8 cellular contexts compared by ENCODE assay signal in genomic region chrX:41922125-41922521, GRCh38. TPM values are rescaled to one million over a fixed set of nuclear protein-coding genes. Genes with fewer than 3 reads are reported as not detected.
DNase-seq lines count a peak whose midpoint lies in the region; ATAC-seq, FAIRE-seq and TF ChIP-seq lines count a peak whose summit lies in the region.

No MANE protein-coding gene starts in this region.

- peak overlapping the region; percentile 95 to 98 for H3K27ac Mint-ChIP-seq in stimulated activated naive CD8-positive, alpha-beta T cell treated with anti-CD3 and anti-CD28 coated beads, Interleukin-15, amount 100 ng/mL, for 72 hours

- TF ChIP-seq POLR2A in GM12878 (IDR thresholded peaks at IDR 0.05; ENCODE audit: low read depth, low read length) (no peak), lower leg skin (IDR thresholded peaks at IDR 0.05) (no peak)

- H3K9me3 ChIP-seq in left ventricle myocardium inferior (replicated peaks) (no peaks in the 10 kb centered on the region), PC-3 (ENCODE audit: low read length) (no peaks in the 10 kb centered on the region), GM12878 (replicated peaks; ENCODE audit: control insufficient read depth, insufficient read depth, low read length) (no peaks in the 10 kb centered on the region)

- DNase-seq in left ventricle myocardium inferior, result no peak
- DNase-seq in cardiac septum (ENCODE audit: low spot score), result no peak
- peak; percentile 32 for DNase-seq in PC-3
- DNase-seq in GM12878 (ENCODE audit: low read depth, low spot score), result no peak
- no peak for DNase-seq in lower leg skin (ENCODE audit: low spot score in 2 of 2)
- peak; percentile 50 to 72 for DNase-seq in stimulated activated naive CD8-positive, alpha-beta T cell treated with anti-CD3 and anti-CD28 coated beads, Interleukin-15, amount 100 ng/mL, for 72 hours
- DNase-seq in NCI-H2196 treated with DMSO at 0.1 percent for 48 hours (lab: John Stamatoyannopoulos, UW; ENCODE audit: unreplicated experiment), result no peak
- DNase-seq in HuH-7 (ENCODE audit: low spot score), result no peak

- ATAC-seq in PC-3 (no peak), GM12878 (peak; percentile 43)
- peak; percentile 69 for ATAC-seq in stimulated activated naive CD8-positive, alpha-beta T cell treated with anti-CD3 and anti-CD28 coated beads, Interleukin-15, amount 100 ng/mL, for 72 hours

- no peaks in the 10 kb centered on the region for H3K9me2 ChIP-seq in PC-3 (replicated peaks; ENCODE audit: low read length)

- H3K4me3 ChIP-seq in left ventricle myocardium inferior (peak overlapping the region; percentile 76), PC-3 (ENCODE audit: low read length) (peak overlapping the region; percentile 98), GM12878 (peak overlapping the region; percentile 71), lower leg skin (ENCODE audit: low read depth, poor library complexity, severe bottlenecking) (peak overlapping the region; percentile 45)

- H3K4me2 ChIP-seq in PC-3 (ENCODE audit: low read length) (peak overlapping the region; percentile 94), GM12878 (ENCODE audit: control insufficient read depth, insufficient read depth) (peak overlapping the region; percentile 63)

- SMC1A ChIA-PET in GM12878 (lab: Charles Lee; ENCODE audit: uncharacterized antibody, unreplicated experiment), result interaction anchor here (0.7 to 3.9 kb wide), 3 partner anchors 39 to 65 kb away, joined by 3 to 15 read pairs (median 4); no protein-coding TSS in a partner anchor

- H3K27me3 ChIP-seq in left ventricle myocardium inferior (ENCODE audit: low read depth) (no peaks in the 10 kb centered on the region), PC-3 (ENCODE audit: low read length) (no peaks in the 10 kb centered on the region), GM12878 (replicated peaks in 1 of 2; ENCODE audit: control insufficient read depth in 2 of 2, insufficient read depth in 2 of 2, low read length in 1 of 2) (no peaks in the 10 kb centered on the region; a peak in 1 of 4 replicates)

- intact Hi-C loops in left ventricle myocardium inferior (cut with micrococcal nuclease) (no loop called here), cardiac septum (cut with DNase I) (no loop called here), PC-3 (cut with micrococcal nuclease) (loop anchor here (5.0 kb wide), 1 partner anchor 160 kb away; no protein-coding TSS in a partner anchor), GM12878 (cut with micrococcal nuclease; ENCODE audit: unreplicated experiment) (loop anchor here (5.0 kb wide), 2 partner anchors 170 to 185 kb away; no protein-coding TSS in a partner anchor), lower leg skin (cut with DNase I; ENCODE audit: low total_unique reads) (no loop called here)

- 14% methylated on average over 12 of the region's 12 CpGs for WGBS in GM12878 (ENCODE audit: insufficient coverage, insufficient replicate concordance, low lambda C conversion rate, missing lambda C conversion rate)
- 1 to 38% methylated on average over 12 of the region's 12 CpGs for WGBS in lower leg skin, 2 donors

- H3K9me3 Mint-ChIP-seq in stimulated activated naive CD8-positive, alpha-beta T cell treated with anti-CD3 and anti-CD28 coated beads, Interleukin-15, amount 100 ng/mL, for 72 hours, result no peaks in the 10 kb centered on the region

- peaks cover 25% of the 10 kb centered on the region for H3K4me1 Mint-ChIP-seq in stimulated activated naive CD8-positive, alpha-beta T cell treated with anti-CD3 and anti-CD28 coated beads, Interleukin-15, amount 100 ng/mL, for 72 hours

- RAD21 ChIA-PET in GM12878 (lab: Charles Lee; ENCODE audit: unreplicated experiment), result interaction anchor here (0.6 to 9.1 kb wide), 4 partner anchors 53 to 126 kb away, joined by 3 to 76 read pairs (median 4); no protein-coding TSS in a partner anchor

- no peak for FAIRE-seq in GM12878 (lab: Jason Lieb, UNC)

- no peaks in the 10 kb centered on the region for H3F3A ChIP-seq in PC-3 (ENCODE audit: low read length, unreplicated experiment)

- CTCF ChIA-PET in PC-3 (lab: Charles Lee) (no interaction called here), GM12878 (lab: Yijun Ruan, JAX) (interaction anchor here (0.9 to 1.6 kb wide), 3 partner anchors 85 to 125 kb away, joined by 3 to 7 read pairs (median 5); no protein-coding TSS in a partner anchor)

- H3K9ac ChIP-seq in PC-3 (ENCODE audit: low read length), result peak overlapping the region; percentile 68
- peak overlapping the region; percentile 70 for H3K9ac ChIP-seq in GM12878 (ENCODE audit: control insufficient read depth, insufficient read depth, low read length)

- H3K27me3 Mint-ChIP-seq in stimulated activated naive CD8-positive, alpha-beta T cell treated with anti-CD3 and anti-CD28 coated beads, Interleukin-15, amount 100 ng/mL, for 72 hours, result no peaks in the 10 kb centered on the region

- POLR2A ChIA-PET in PC-3 (lab: Charles Lee; ENCODE audit: unreplicated experiment) (interaction anchor here (0.6 kb wide), 1 partner anchor 744 kb away, joined by 7 read pairs; no protein-coding TSS in a partner anchor), GM12878 (lab: Charles Lee) (interaction anchor here (0.6 kb wide), 2 partner anchors 172 to 401 kb away, joined by 3 to 5 read pairs; no protein-coding TSS in a partner anchor)

- peak overlapping the region; percentile 78 for H2AFZ ChIP-seq in PC-3 (ENCODE audit: low read length)
- peak overlapping the region; percentile 54 for H2AFZ ChIP-seq in GM12878 (ENCODE audit: control insufficient read depth, low read depth, low read length)

- no peak for TF ChIP-seq RAD21 in GM12878 (IDR thresholded peaks at IDR 0.05; ENCODE audit: insufficient read depth, low read depth, low read length)

- TF ChIP-seq EP300 in GM12878 (IDR thresholded peaks at IDR 0.05; ENCODE audit: borderline replicate concordance in 1 of 2, control insufficient read depth in 1 of 2, low read depth in 2 of 2, low read length in 2 of 2), result no peak

- in situ Hi-C loops in GM12878 (cut with MboI), result no loop called here

- TF ChIP-seq CTCF in left ventricle myocardium inferior (IDR thresholded peaks at IDR 0.05; ENCODE audit: borderline replicate concordance) (no peak), PC-3 (conservative IDR thresholded peaks at IDR 0.05; ENCODE audit: low read depth, low read length) (no peak), GM12878 (IDR thresholded peaks at IDR 0.05 in 2 of 3, conservative IDR thresholded peaks at IDR 0.05 in 1 of 3; ENCODE audit: control insufficient read depth in 2 of 3, extremely low read depth in 1 of 3, insufficient read depth in 1 of 3, low read depth in 3 of 3, low read length in 3 of 3) (no peak), lower leg skin (IDR thresholded peaks at IDR 0.05) (no peak)

- H3K79me2 ChIP-seq in PC-3 (ENCODE audit: low read length), result peaks cover 57% of the 10 kb centered on the region
- peaks cover 13% of the 10 kb centered on the region for H3K79me2 ChIP-seq in GM12878 (ENCODE audit: control insufficient read depth, insufficient read depth, low read length)

- H4K20me1 ChIP-seq in PC-3 (ENCODE audit: low read length), result no peaks in the 10 kb centered on the region
- H4K20me1 ChIP-seq in GM12878 (ENCODE audit: control insufficient read depth, insufficient read depth), result no peaks in the 10 kb centered on the region

- H3K4me1 ChIP-seq in left ventricle myocardium inferior (peaks cover 5% of the 10 kb centered on the region), PC-3 (ENCODE audit: insufficient read depth, low read length) (no peaks in the 10 kb centered on the region; the same call in 1 of the 2 replicates), GM12878 (ENCODE audit: control insufficient read depth, insufficient read depth, low read length) (no peaks in the 10 kb centered on the region)

- H3K27ac ChIP-seq in left ventricle myocardium inferior (replicated peaks), result peak overlapping the region; percentile 92
- H3K27ac ChIP-seq in PC-3 (ENCODE audit: low read length), result no peak overlapping the region
- peak overlapping the region; percentile 38 for H3K27ac ChIP-seq in GM12878 (ENCODE audit: control insufficient read depth, insufficient read depth)

- BruUV-seq in PC-3 (replicated peaks; lab: Mats Ljungman, UMichigan) (no TSS peak), GM12878 (replicated peaks; lab: Mats Ljungman, UMichigan) (no TSS peak)

- H3K4me3 Mint-ChIP-seq in stimulated activated naive CD8-positive, alpha-beta T cell treated with anti-CD3 and anti-CD28 coated beads, Interleukin-15, amount 100 ng/mL, for 72 hours, result peak overlapping the region; percentile 89 to 97

- H3K36me3 ChIP-seq in left ventricle myocardium inferior (no peaks in the 10 kb centered on the region), PC-3 (ENCODE audit: low read depth, low read length) (no peaks in the 10 kb centered on the region), GM12878 (ENCODE audit: control insufficient read depth in 2 of 2, insufficient read depth in 2 of 2, low read length in 1 of 2) (no peaks in the 10 kb centered on the region)

TF ChIP-seq in GM12878, 131 proteins besides CTCF, POLR2A, EP300 and RAD21:
- TF ChIP-seq HDAC2 (IDR thresholded peaks at IDR 0.05) (no peak), IRF4 (IDR thresholded peaks at IDR 0.05; ENCODE audit: low read depth, low read length) (0 out of 2 replicates have a peak, but pooled peaks have one; percentile 11), RFX5 (IDR thresholded peaks at IDR 0.05; ENCODE audit: low read depth, low read length) (no peak), PAX8 (IDR thresholded peaks at IDR 0.05) (no peak), RUNX3 (IDR thresholded peaks at IDR 0.05; ENCODE audit: low read length) (0 out of 2 replicates have a peak, but pooled peaks have one; percentile 14)
TF ChIP-seq in GM12878: peak in this region for 2.

RNA-seq across cellular contexts. Expression of gene CASK, which starts 1.2 kb away (rescaled TPM):
- total RNA-seq in left ventricle myocardium inferior (13.4 TPM), cardiac septum (18.8 TPM), PC-3 (2014; rRNA removed) (21.4 and 24.8 TPM in 2 replicates), GM12878 (2014; rRNA removed) (5.2 and 5.8 TPM in 2 replicates), GM12878 (2014; rRNA removed; fragmentation: Illumina TruSeq; extraction: Trizol) (7.0 and 8.1 TPM in 2 replicates), GM12878 (2021) (8.5 and 11.6 TPM in 2 replicates), lower leg skin (10 to 100 TPM; 22.7 to 43.2 (median 26.8) TPM)
- 85.2 and 91.0 TPM in 2 replicates for total RNA-seq in GM12878 (2013; cell fraction: nucleolus; rRNA removed)
- 4.4 TPM for polyA plus RNA-seq in GM12878 (2011; ENCODE audit: low read depth)
- polyA plus RNA-seq in GM12878 (2011; rRNA removed) (45.9 and 75.3 TPM in 2 replicates), GM12878 (2014; fragmentation: Illumina TruSeq; extraction: Trizol) (4.9 TPM in 2 replicates), GM12878 (2014; fragmentation: Nextera tagmentation; extraction: Ambion mirVana) (1 to 10 TPM; 2.6 to 3.1 TPM), GM12878 (2014; rRNA removed) (3.2 and 4.7 TPM in 2 replicates), GM12878 (2016; fragmentation: Nextera tagmentation; extraction: Ambion mirVana) (1 to 10 TPM in 1 of 2 experiments, under 1 TPM in 1; 0.60 to 1.9 TPM)
- polyA plus RNA-seq in GM12878 (2011; cell fraction: cytosol; rRNA removed), result 19.1 and 21.5 TPM in 2 replicates
- 42.8 and 44.8 TPM in 2 replicates for polyA plus RNA-seq in GM12878 (2011; cell fraction: nucleus; rRNA removed)
- 3.5 and 4.3 TPM in 2 replicates for polyA plus RNA-seq in GM12878 (2012)
- 68.1 and 126 TPM in 2 replicates for polyA minus RNA-seq in GM12878 (2011; rRNA and poly(A)+ RNA removed)
- polyA minus RNA-seq in GM12878 (2011; cell fraction: cytosol; rRNA and poly(A)+ RNA removed), result 22.2 and 30.8 TPM in 2 replicates
- polyA minus RNA-seq in GM12878 (2011; cell fraction: nucleus; rRNA and poly(A)+ RNA removed), result 64.3 and 129 TPM in 2 replicates

Comparison
In these comparisons a context has a peak if more than half of its experiments do, and no peak if none do; other contexts are left out.
1. DNase-seq: peak in PC-3 (single experiment) and stimulated activated naive CD8-positive, alpha-beta T cell treated with anti-CD3 and anti-CD28 coated beads, Interleukin-15, amount 100 ng/mL, for 72 hours (2 of 2); none in left ventricle myocardium inferior (single experiment), cardiac septum (single experiment), GM12878 (single experiment), lower leg skin (0 of 2), NCI-H2196 treated with DMSO at 0.1 percent for 48 hours (single experiment) and HuH-7 (single experiment).
2. H3K4me3 ChIP-seq: peak in every context shown above with its lines; median percentile 98 in PC-3; 76 in left ventricle myocardium inferior; 71 in GM12878; 45 in lower leg skin.
3. intact Hi-C loops: an anchor here in PC-3 (5.0 kb wide) and GM12878 (5.0 kb wide); none called in left ventricle myocardium inferior, cardiac septum and lower leg skin.